In the genomic region with DNA sequence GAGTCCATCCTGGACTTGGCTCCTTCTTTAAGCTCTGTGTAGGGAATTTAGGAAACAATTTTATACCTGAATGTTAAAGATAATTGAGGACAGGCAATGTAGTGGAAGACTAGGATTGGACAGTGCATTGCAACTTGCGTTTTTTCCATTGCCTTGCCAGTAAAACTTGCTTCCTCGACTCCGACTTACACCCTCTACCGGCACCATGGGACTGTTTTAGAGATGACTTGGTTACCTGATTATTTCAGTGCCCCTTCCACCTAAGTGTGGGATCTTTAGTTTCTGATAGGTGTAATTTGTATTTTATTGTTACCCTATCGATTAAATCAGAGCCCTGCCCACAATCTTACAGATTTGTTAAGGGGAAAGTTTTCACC, we compare ENCODE assay signal across 8 cellular contexts. TPM values are rescaled to one million over a fixed set of nuclear protein-coding genes. Genes with fewer than 3 reads are reported as not detected.
DNase-seq lines count a peak whose midpoint lies in the region; ATAC-seq and TF ChIP-seq lines count a peak whose summit lies in the region.

No MANE protein-coding gene starts in this region.

- no peaks in the 10 kb centered on the region for H3K27me3 Mint-ChIP-seq in naive thymus-derived CD8-positive, alpha-beta T cell

- H3K9me3 ChIP-seq in AG04450 (ENCODE audit: control insufficient read depth, insufficient read depth, low read length) (no peaks in the 10 kb centered on the region), OCI-LY3 (ENCODE audit: insufficient read depth, low read length) (no peaks in the 10 kb centered on the region)

- peak overlapping the region; percentile 65 for H3K4me2 ChIP-seq in OCI-LY3 (ENCODE audit: low read length)

- peaks cover 6 to 41% (median 30%) of the 10 kb centered on the region in 4 donors for H3K4me1 Mint-ChIP-seq in naive thymus-derived CD8-positive, alpha-beta T cell

- peak overlapping the region; percentile 87 to 97 (median 94) for H3K4me3 Mint-ChIP-seq in naive thymus-derived CD8-positive, alpha-beta T cell

- no peak overlapping the region for H3K27ac ChIP-seq in AG04450 (ENCODE audit: low read depth, low read length)
- H3K27ac ChIP-seq in OCI-LY3 (ENCODE audit: low read length) = no peak overlapping the region
- H3K27ac ChIP-seq in dorsolateral prefrontal cortex = peak overlapping the region in 3 of 59 donors; percentile 4 to 60 (median 14)

- POLR2A ChIA-PET in AG04450 (lab: Yijun Ruan, JAX) = no interaction called here
- POLR2A ChIA-PET in naive thymus-derived CD8-positive, alpha-beta T cell (lab: Charles Lee) = interaction anchor here (0.6 to 1.8 kb wide), 7 partner anchors 11 to 630 kb away, joined by 3 to 13 read pairs (median 4); no protein-coding TSS in a partner anchor

- CTCF ChIA-PET in AG04450 (lab: Charles Lee) = interaction anchor here (0.6 to 6.0 kb wide), 5 partner anchors 27 to 644 kb away, joined by 3 to 32 read pairs (median 8); no protein-coding TSS in a partner anchor

- H3K36me3 ChIP-seq in OCI-LY3 (replicated peaks; ENCODE audit: low read depth, low read length) = peaks cover 6% of the 10 kb centered on the region

- H3K79me2 ChIP-seq in OCI-LY3 (ENCODE audit: low read length) = peaks cover 60% of the 10 kb centered on the region

- H2AFZ ChIP-seq in OCI-LY3 (ENCODE audit: low read depth, low read length) = no peak overlapping the region

- H3K27me3 ChIP-seq in AG04450 (ENCODE audit: control insufficient read depth, insufficient read depth, low read length) = no peaks in the 10 kb centered on the region
- no peaks in the 10 kb centered on the region for H3K27me3 ChIP-seq in OCI-LY3 (ENCODE audit: low read depth, low read length)
- peaks cover 0 to 47% (median 10%) of the 10 kb centered on the region in 45 donors for H3K27me3 ChIP-seq in dorsolateral prefrontal cortex

- peak; percentile 48 for TF ChIP-seq CTCF in AG04450 (IDR thresholded peaks at IDR 0.05; ENCODE audit: low read depth, low read length)
- peak; percentile 25; the same call in 1 of the 2 replicates for TF ChIP-seq CTCF in OCI-LY3 (IDR thresholded peaks at IDR 0.05; ENCODE audit: low read depth, low read length)
- peak in 19 of 56 donors; percentile 6 to 33 (median 21) for TF ChIP-seq CTCF in dorsolateral prefrontal cortex (IDR thresholded peaks at IDR 0.05 in 54 of 56, conservative IDR thresholded peaks at IDR 0.05 in 2 of 56; ENCODE audit: low read depth in 1 of 56, partially characterized antibody in 56 of 56)

- no peak for ATAC-seq in naive thymus-derived CD8-positive, alpha-beta T cell
- no peak for ATAC-seq in GM21526 (IDR thresholded peaks at IDR 0.05; ENCODE audit: low FRiP score, unreplicated experiment)
- no peak for ATAC-seq in GM18907 (IDR thresholded peaks at IDR 0.05; ENCODE audit: unreplicated experiment)

- H3K36me3 Mint-ChIP-seq in naive thymus-derived CD8-positive, alpha-beta T cell = peaks cover 0 to 5% (median 0%) of the 10 kb centered on the region in 3 donors

- peak overlapping the region; percentile 90 for H3K9ac ChIP-seq in OCI-LY3 (ENCODE audit: low read length)

- no peaks in the 10 kb centered on the region for H3K9me3 Mint-ChIP-seq in naive thymus-derived CD8-positive, alpha-beta T cell

- peaks cover 25% of the 10 kb centered on the region for H4K20me1 ChIP-seq in OCI-LY3 (ENCODE audit: insufficient read depth, low read length)

- peak overlapping the region in 6 of 10 donors; percentile 87 to 97 (median 92) for H3K27ac Mint-ChIP-seq in naive thymus-derived CD8-positive, alpha-beta T cell

- DNase-seq in AG04450 (ENCODE audit: low read depth, low spot score) = no peak
- peak; percentile 1 for DNase-seq in GF-D8 (lab: John Stamatoyannopoulos, UW)
- DNase-seq in dorsolateral prefrontal cortex = no peak
- peak in 2 of 10 donors; percentile 6 to 9 for DNase-seq in naive thymus-derived CD8-positive, alpha-beta T cell
- no peak for DNase-seq in activated CD4-positive, alpha-beta T cell treated with anti-CD3 and anti-CD28 coated beads for 48 hours

- peaks cover 15% of the 10 kb centered on the region for H3K4me1 ChIP-seq in OCI-LY3 (ENCODE audit: low read length)

- intact Hi-C loops in dorsolateral prefrontal cortex (cut with DNase I) = no loop called here

- H3K4me3 ChIP-seq in AG04450 (ENCODE audit: low read depth, low read length) (peak overlapping the region; percentile 81), OCI-LY3 (ENCODE audit: low read length) (peak overlapping the region; percentile 82), dorsolateral prefrontal cortex (peak overlapping the region; percentile 38 to 77 (median 65))

RNA-seq across cellular contexts. Expression of gene PRPS1, which starts 1.2 kb away (rescaled TPM):
- polyA plus RNA-seq in AG04450 (2011; rRNA removed) = 64.2 and 67.9 TPM in 2 replicates
- polyA minus RNA-seq in AG04450 (2011; rRNA and poly(A)+ RNA removed) = 38.9 and 52.3 TPM in 2 replicates
- 10 to 100 TPM; 23.4 to 69.9 (median 44.7) TPM for total RNA-seq in dorsolateral prefrontal cortex
- 10 to 100 TPM; 62.4 to 66.3 TPM for total RNA-seq in naive thymus-derived CD8-positive, alpha-beta T cell
- 10 to 100 TPM; 53.8 to 61.6 (median 56.7) TPM for polyA plus RNA-seq in naive thymus-derived CD8-positive, alpha-beta T cell
